ENCODE assay signal across 20 cellular contexts in the genomic region with DNA sequence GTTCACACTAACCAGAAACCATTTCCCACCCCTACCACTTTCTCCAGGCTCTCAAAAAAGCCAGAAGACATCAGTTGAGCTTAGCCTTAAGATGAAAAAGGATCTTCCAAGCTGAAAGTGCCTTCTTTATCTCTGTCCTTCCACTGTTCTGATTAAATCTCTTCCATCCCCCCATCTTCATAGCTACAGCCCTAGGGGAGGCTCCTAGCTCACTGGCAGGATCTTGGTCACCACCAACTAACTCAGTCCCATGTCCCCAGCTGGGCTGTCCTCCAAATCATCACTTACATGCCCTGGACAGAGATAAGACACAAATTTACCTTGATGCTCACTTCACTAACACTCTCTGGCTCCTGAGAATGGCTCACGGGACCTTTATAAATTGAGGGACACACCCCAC. TPM values are rescaled to one million over a fixed set of nuclear protein-coding genes. Genes with fewer than 3 reads are reported as not detected.
DNase-seq lines count a peak whose midpoint lies in the region; ATAC-seq lines count a peak whose summit lies in the region.
"Had no signal": no experiment of that assay in that cellular context is flagged by ENCODE, and none has a peak within 500 bp of the region (broad histone marks: within the 10 kb centered on the region; RNA-seq: fewer than 3 reads in every experiment).

No MANE protein-coding gene starts in this region.

- H3K4me1 ChIP-seq in BLaER1 treated with 17β-estradiol and CSF1 and Interleukin-3, amounts not matched to agents 10 nM and 100 nM = peaks cover 79 to 99% (median 96%) of the 10 kb centered on the region in 10 experiments
- peaks cover 98% of the 10 kb centered on the region for H3K4me1 ChIP-seq in CD4-positive, CD25-positive, alpha-beta regulatory T cell (ENCODE audit: control insufficient read depth, insufficient read depth, low read length, poor library complexity, severe bottlenecking)

- no peak overlapping the region for H3K4me3 ChIP-seq in BLaER1 treated with 17β-estradiol and CSF1 and Interleukin-3, amounts not matched to agents 10 nM and 100 nM
- peak overlapping the region; percentile 70 for H3K4me3 ChIP-seq in CD4-positive, CD25-positive, alpha-beta regulatory T cell (ENCODE audit: low read depth, low read length)
- H3K4me3 ChIP-seq: GM23248, hepatocyte, lung, tibial nerve had no signal

- no peaks in the 10 kb centered on the region for H3K27me3 Mint-ChIP-seq in CD4-positive, CD25-positive, alpha-beta regulatory T cell
- H3K27me3 Mint-ChIP-seq in activated T-cell treated with anti-CD3 and anti-CD28 coated beads, Interleukin-2, amount 50 U/mL, for 4 hours (ENCODE audit: low read depth) = no peaks in the 10 kb centered on the region
- H3K27me3 Mint-ChIP-seq in immature natural killer cell (ENCODE audit: low read depth in 3 of 3) = peaks cover 7 to 9% (median 8%) of the 10 kb centered on the region in 3 donors

- H3K9me3 Mint-ChIP-seq in CD4-positive, CD25-positive, alpha-beta regulatory T cell = no peaks in the 10 kb centered on the region
- H3K9me3 Mint-ChIP-seq in activated T-cell treated with anti-CD3 and anti-CD28 coated beads, Interleukin-2, amount 50 U/mL, for 4 hours = no peaks in the 10 kb centered on the region
- no peaks in the 10 kb centered on the region for H3K9me3 Mint-ChIP-seq in immature natural killer cell

- H3K4me2 ChIP-seq in BLaER1 treated with 17β-estradiol and CSF1 and Interleukin-3, amounts not matched to agents 10 nM and 100 nM = peak overlapping the region in 8 of 11 experiments; percentile 13 to 97 (median 91); a peak in 16 of 22 replicates
- H3K4me2 ChIP-seq: hepatocyte had no signal

- H3K9me3 ChIP-seq in BLaER1 treated with 17β-estradiol and CSF1 and Interleukin-3, amounts not matched to agents 10 nM and 100 nM (replicated peaks in 1 of 11) = peaks cover 0 to 30% (median 9%) of the 10 kb centered on the region in 11 experiments; a peak in 11 of 22 replicates
- H3K9me3 ChIP-seq in CD4-positive, CD25-positive, alpha-beta regulatory T cell (ENCODE audit: control insufficient read depth in 2 of 2, low read length in 2 of 2) = no peaks in the 10 kb centered on the region

- DNase-seq in CD4-positive, CD25-positive, alpha-beta regulatory T cell = no peak
- no peak for DNase-seq in activated T-cell treated with anti-CD3 and anti-CD28 coated beads, Interleukin-2, amount 50 U/mL, for 4 hours
- DNase-seq in immature natural killer cell (no peak), GF-D8 (lab: John Stamatoyannopoulos, UW) (no peak), H4 (ENCODE audit: low spot score) (no peak), AG08395 (ENCODE audit: low spot score) (no peak)
- DNase-seq: Calu3; foreskin fibroblast; GM23248; NCI-H1105 treated with DMSO at 0.1 percent for 48 hours; NCI-H526 treated with DMSO at 0.1 percent for 48 hours; Right ventricle myocardium superior; stimulated activated CD4-positive, alpha-beta T cell treated with anti-CD3 and anti-CD28 coated beads, Interleukin-15, amount 100 ng/mL, for 24 hours had no signal

- H3K27ac ChIP-seq in BLaER1 treated with 17β-estradiol and CSF1 and Interleukin-3, amounts not matched to agents 10 nM and 100 nM = peak overlapping the region in 7 of 11 experiments; percentile 3 to 41 (median 21); a peak in 10 of 22 replicates
- peak overlapping the region; percentile 88 for H3K27ac ChIP-seq in CD4-positive, CD25-positive, alpha-beta regulatory T cell (ENCODE audit: insufficient read depth, low read length, poor library complexity, severe bottlenecking)
- H3K27ac ChIP-seq: epithelial cell of prostate, GM23248, hepatocyte had no signal

- H3K36me3 ChIP-seq in BLaER1 treated with 17β-estradiol and CSF1 and Interleukin-3, amounts not matched to agents 10 nM and 100 nM = peaks cover 72 to 84% (median 80%) of the 10 kb centered on the region in 11 experiments
- H3K36me3 ChIP-seq in CD4-positive, CD25-positive, alpha-beta regulatory T cell (ENCODE audit: control insufficient read depth, insufficient read depth, low read length) = peaks cover 70% of the 10 kb centered on the region
- H3K36me3 ChIP-seq: tibial nerve had no signal

- no peak for ATAC-seq in CD4-positive, CD25-positive, alpha-beta regulatory T cell (ENCODE audit: low read depth in 2 of 2)
- ATAC-seq in activated T-cell treated with anti-CD3 and anti-CD28 coated beads, Interleukin-2, amount 50 U/mL, for 4 hours = no peak

- H3K27me3 ChIP-seq in BLaER1 treated with 17β-estradiol and CSF1 and Interleukin-3, amounts not matched to agents 10 nM and 100 nM = no peaks in the 10 kb centered on the region
- no peaks in the 10 kb centered on the region for H3K27me3 ChIP-seq in CD4-positive, CD25-positive, alpha-beta regulatory T cell (ENCODE audit: control insufficient read depth, insufficient read depth, low read length)
- H3K27me3 ChIP-seq: hepatocyte, tibial nerve had no signal

- H3K4me1 Mint-ChIP-seq in CD4-positive, CD25-positive, alpha-beta regulatory T cell = peaks cover 49 to 100% (median 86%) of the 10 kb centered on the region in 4 donors
- H3K4me1 Mint-ChIP-seq in activated T-cell treated with anti-CD3 and anti-CD28 coated beads, Interleukin-2, amount 50 U/mL, for 4 hours (ENCODE audit: low read depth) = peaks cover 97% of the 10 kb centered on the region
- H3K4me1 Mint-ChIP-seq in immature natural killer cell = peaks cover 100% of the 10 kb centered on the region in 2 donors

- H3K36me3 Mint-ChIP-seq in CD4-positive, CD25-positive, alpha-beta regulatory T cell = peaks cover 78% of the 10 kb centered on the region
- H3K36me3 Mint-ChIP-seq in activated T-cell treated with anti-CD3 and anti-CD28 coated beads, Interleukin-2, amount 50 U/mL, for 4 hours (ENCODE audit: insufficient read depth) = peaks cover 56% of the 10 kb centered on the region
- H3K36me3 Mint-ChIP-seq in immature natural killer cell = peaks cover 20 to 61% (median 43%) of the 10 kb centered on the region in 3 donors

- H3K27ac Mint-ChIP-seq in CD4-positive, CD25-positive, alpha-beta regulatory T cell = peak overlapping the region; percentile 94 to 98 (median 96)
- peak overlapping the region; percentile 89 to 99 (median 96) for H3K27ac Mint-ChIP-seq in immature natural killer cell

- H3K9ac ChIP-seq in BLaER1 treated with 17β-estradiol and CSF1 and Interleukin-3, amounts not matched to agents 10 nM and 100 nM = peak overlapping the region in 1 of 11 experiments; percentile 0; a peak in 2 of 22 replicates
- H3K9ac ChIP-seq: GM23248 had no signal

- H3K4me3 Mint-ChIP-seq in CD4-positive, CD25-positive, alpha-beta regulatory T cell = peak overlapping the region; percentile 73 to 97 (median 76)
- H3K4me3 Mint-ChIP-seq in activated T-cell treated with anti-CD3 and anti-CD28 coated beads, Interleukin-2, amount 50 U/mL, for 4 hours = peak overlapping the region; percentile 16
- peak overlapping the region; percentile 64 to 89 (median 70) for H3K4me3 Mint-ChIP-seq in immature natural killer cell

- H4K20me1 ChIP-seq in BLaER1 treated with 17β-estradiol and CSF1 and Interleukin-3, amounts not matched to agents 10 nM and 100 nM = peaks cover 0 to 98% (median 43%) of the 10 kb centered on the region in 11 experiments; a peak in 19 of 22 replicates

RNA-seq across cellular contexts. Expression of a gene that starts 14.3 kb away (rescaled TPM):
- total RNA-seq in CD4-positive, CD25-positive, alpha-beta regulatory T cell = 351 TPM
- polyA plus RNA-seq in CD4-positive, CD25-positive, alpha-beta regulatory T cell = 100 to 1,000 TPM; 164 to 207 (median 192) TPM
- total RNA-seq in activated T-cell treated with anti-CD3 and anti-CD28 coated beads, Interleukin-2, amount 50 U/mL, for 4 hours = 100 to 1,000 TPM in 2 of 3 donors, 10 to 100 TPM in 1; 93.0 to 136 (median 132) TPM
- polyA plus RNA-seq in immature natural killer cell = 100 to 1,000 TPM in 1 of 3 donors, 10 to 100 TPM in 2; 87.1 to 276 (median 99.3) TPM
- total RNA-seq in H4 (2014; rRNA removed; shearing (Covaris generic)) = 0.68 and 2.7 TPM in 2 replicates
- total RNA-seq: Calu3, GM23248, osteoblast had no signal
- polyA plus RNA-seq: GM23248, hepatocyte had no signal

RNA-seq across cellular contexts. Expression of a gene that starts 50.5 kb away (rescaled TPM):
- total RNA-seq in CD4-positive, CD25-positive, alpha-beta regulatory T cell = not detected
- 1 to 10 TPM in 1 of 4 donors, under 1 TPM in 3; 0.44 to 1.1 (median 0.69) TPM for polyA plus RNA-seq in CD4-positive, CD25-positive, alpha-beta regulatory T cell
- total RNA-seq in activated T-cell treated with anti-CD3 and anti-CD28 coated beads, Interleukin-2, amount 50 U/mL, for 4 hours = not detected
- polyA plus RNA-seq in immature natural killer cell = 1 to 10 TPM in 1 of 3 donors, under 1 TPM in 1, not detected in 1; 0.23 to 1.9 TPM
- total RNA-seq in H4 (2014; rRNA removed; shearing (Covaris generic)) = not detected in 2 replicates
- total RNA-seq: Calu3, dermis microvascular lymphatic vessel endothelial cell, GM23248, hepatocyte, lung, osteoblast had no signal
- polyA plus RNA-seq: GM23248 had no signal

Comparison
In these comparisons a context has a peak if more than half of its experiments do, and no peak if none do; other contexts are left out.
1. H3K4me3 Mint-ChIP-seq: peak in every context shown above with its lines; median percentile 76 in CD4-positive, CD25-positive, alpha-beta regulatory T cell; 70 in immature natural killer cell; 16 in activated T-cell treated with anti-CD3 and anti-CD28 coated beads, Interleukin-2, amount 50 U/mL, for 4 hours.
2. RNA of a gene that starts 14.3 kb away (total RNA-seq): 351 TPM in CD4-positive, CD25-positive, alpha-beta regulatory T cell (single experiment) and 93.0 to 136 TPM in activated T-cell treated with anti-CD3 and anti-CD28 coated beads, Interleukin-2, amount 50 U/mL, for 4 hours; 0.68 to 2.7 TPM in H4; every median in the first group is over 10 times any median in the second.